Comparison of ENCODE assay signal across 34 cellular contexts in genomic region chr5:133277744-133278143, GRCh38.
"Had no signal": no experiment of that assay in that cellular context is flagged by ENCODE, and none has a peak within 500 bp of the region (broad histone marks: within the 10 kb centered on the region; RNA-seq: fewer than 3 reads in every experiment).

No MANE protein-coding gene starts in this region.

- ATAC-seq: activated CD8-positive, alpha-beta T cell treated with anti-CD3 and anti-CD28 coated beads for 36 hours; activated naive CD4-positive, alpha-beta T cell treated with anti-CD3 and anti-CD28 coated beads, Interleukin-2, amount 50 U/mL, for 72 hours; activated T-cell treated with anti-CD3 and anti-CD28 coated beads, Interleukin-2, amount 50 U/mL, for 4 hours; activated T-cell treated with anti-CD3 and anti-CD28 coated beads, Interleukin-2, amount 50 U/mL, for 72 hours; activated T-helper 17 cell treated with anti-CD3 and anti-CD28 coated beads, Interleukin-2, amount 50 U/mL, for 72 hours; body of pancreas had no signal

- H3K27ac ChIP-seq: adrenal gland, body of pancreas, brain microvascular endothelial cell, breast epithelium, VCaP had no signal

- H3K9me3 ChIP-seq: adrenal gland, body of pancreas, breast epithelium had no signal

- H3K27me3 ChIP-seq: adrenal gland, body of pancreas, brain microvascular endothelial cell, breast epithelium had no signal

- H3K4me3 ChIP-seq: adrenal gland, body of pancreas, breast epithelium had no signal

- FAIRE-seq: astrocyte, TTC549 had no signal

- DNase-seq: activated B cell treated with CpG ODN at 0.5 μM for 24 hours; activated CD4-positive, alpha-beta memory T cell treated with anti-CD3 and anti-CD28 coated beads for 36 hours; activated CD4-positive, alpha-beta T cell treated with anti-CD3 and anti-CD28 coated beads for 4 hours; activated CD4-positive, alpha-beta T cell treated with anti-CD3 and anti-CD28 coated beads, Interleukin-2, amount 10 ng/mL, durations not matched to agents 24 days and 14 days; activated CD4-positive, alpha-beta T cell treated with anti-CD3 and anti-CD28 coated beads, Interleukin-2, amount 50 U/mL, for 1 hour; activated CD4-positive, alpha-beta T cell treated with anti-CD3 and anti-CD28 coated beads, Interleukin-2, amount 50 U/mL, for 4 hours; activated CD4-positive, CD25-positive, alpha-beta regulatory T cell treated with anti-CD3 and anti-CD28 coated beads, Interleukin-2, amount 50 U/mL, for 72 hours; activated CD8-positive, alpha-beta memory T cell treated with anti-CD3 and anti-CD28 coated beads, Interleukin-2, amount 50 U/mL, for 4 hours; activated CD8-positive, alpha-beta T cell treated with anti-CD3 and anti-CD28 coated beads for 36 hours; activated effector memory CD4-positive, alpha-beta T cell treated with anti-CD3 and anti-CD28 coated beads, Interleukin-2, amount 50 U/mL, for 16 hours; activated gamma-delta T cell treated with Interleukin-2 at 50 U/mL for 16 hours; activated naive CD4-positive, alpha-beta T cell; activated naive CD4-positive, alpha-beta T cell treated with anti-CD3 and anti-CD28 coated beads for 36 hours; activated naive CD4-positive, alpha-beta T cell treated with anti-CD3 and anti-CD28 coated beads, Interleukin-2, amount 50 U/mL, for 16 hours; activated naive CD8-positive, alpha-beta T cell treated with anti-CD3 and anti-CD28 coated beads for 36 hours; activated T-cell treated with anti-CD3 and anti-CD28 coated beads for 4 hours; activated T-cell treated with anti-CD3 and anti-CD28 coated beads, Interleukin-2, amount 50 U/mL, for 1 hour; activated T-cell treated with anti-CD3 and anti-CD28 coated beads, Interleukin-2, amount 50 U/mL, for 4 hours; activated T-cell treated with anti-CD3 and anti-CD28 coated beads, Interleukin-2, amount 50 U/mL, for 72 hours; adrenal gland; amniotic stem cell; aorta; body of pancreas; brain microvascular endothelial cell; central memory CD4-positive, alpha-beta T cell; T-helper 1 cell; T-helper 2 cell; T-helper 9 cell had no signal

- H3K36me3 ChIP-seq: adrenal gland, brain microvascular endothelial cell, breast epithelium had no signal

- H3K4me1 ChIP-seq: adrenal gland, body of pancreas, breast epithelium had no signal
